Comparison of ENCODE assay signal across 29 cellular contexts in the genomic region with DNA sequence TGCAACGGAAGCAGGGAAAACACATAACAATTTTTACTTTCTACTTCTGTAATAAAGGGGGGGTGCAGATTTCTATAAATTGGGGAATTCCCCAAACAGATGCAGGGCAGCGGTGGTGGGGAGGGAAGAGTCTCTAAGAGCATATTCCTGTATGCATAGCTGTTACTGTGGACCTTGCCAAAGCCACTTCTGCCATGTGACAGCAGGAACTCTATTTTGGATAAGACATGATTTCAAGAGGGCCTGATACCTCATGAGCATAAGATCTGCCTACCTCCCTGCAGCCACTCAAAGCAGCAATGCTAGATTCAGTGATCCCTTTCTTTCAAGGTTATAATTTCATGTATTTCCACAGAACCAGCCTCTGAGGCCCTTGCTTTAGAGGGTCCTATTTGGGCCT.
"Had no signal": no experiment of that assay in that cellular context is flagged by ENCODE, and none has a peak within 500 bp of the region (broad histone marks: within the 10 kb centered on the region; RNA-seq: fewer than 3 reads in every experiment).

No MANE protein-coding gene starts in this region.

- H3K27ac ChIP-seq: adrenal gland, ascending aorta, cardiac muscle cell, gastrocnemius medialis, neutrophil, stomach, tibial artery, upper lobe of right lung had no signal

- H3K4me3 ChIP-seq: adrenal gland, ascending aorta, cardiac muscle cell, gastrocnemius medialis, lung, smooth muscle cell, stomach, tibial artery, upper lobe of right lung had no signal

- H3K4me1 ChIP-seq: adrenal gland, ascending aorta, gastrocnemius medialis, upper lobe of right lung had no signal

- ATAC-seq: activated CD8-positive, alpha-beta T cell treated with anti-CD3 and anti-CD28 coated beads for 36 hours; effector memory CD8-positive, alpha-beta T cell; gastrocnemius medialis; left lobe of liver; stimulated activated naive B cell treated with anti-CD40 and anti-IgM and Interleukin-4, amounts not matched to agents 10 μg/mL and 1 μg/mL and 100 μg/mL, for 72 hours; upper lobe of right lung; WTC11 had no signal

- DNase-seq: activated CD4-positive, alpha-beta T cell treated with anti-CD3 and anti-CD28 coated beads for 1 hour; activated CD4-positive, alpha-beta T cell treated with anti-CD3 and anti-CD28 coated beads, Interleukin-2, amount 50 U/mL, for 1 hour; activated CD8-positive, alpha-beta T cell treated with anti-CD3 and anti-CD28 coated beads for 36 hours; activated naive CD4-positive, alpha-beta T cell; activated naive CD8-positive, alpha-beta T cell treated with anti-CD3 and anti-CD28 coated beads for 36 hours; activated T-cell treated with anti-CD3 and anti-CD28 coated beads, Interleukin-2, amount 50 U/mL, for 48 hours; adrenal gland; cortex of kidney; effector memory CD8-positive, alpha-beta T cell; erythroblast; gastrocnemius medialis; glutamatergic neuron; hypothalamus; mesendoderm; stimulated activated CD4-positive, alpha-beta T cell treated with anti-CD3 and anti-CD28 coated beads, Interleukin-15, amount 100 ng/mL, for 24 hours; stimulated activated CD4-positive, alpha-beta T cell treated with anti-CD3 and anti-CD28 coated beads, Interleukin-2, amount 100 ng/mL, for 24 hours; stimulated activated naive B cell treated with anti-CD40 and anti-IgM and Interleukin-4, amounts not matched to agents 10 μg/mL and 1 μg/mL and 100 μg/mL, for 72 hours; stomach; SW 1271; T1000; tibial artery; upper lobe of right lung had no signal

- H3K36me3 ChIP-seq: adrenal gland, ascending aorta, cardiac muscle cell, gastrocnemius medialis, neutrophil, stomach, tibial artery, upper lobe of right lung had no signal

- H3K27me3 ChIP-seq: adrenal gland, ascending aorta, cardiac muscle cell, gastrocnemius medialis, neutrophil, stomach, tibial artery, upper lobe of right lung had no signal

- H3K9me3 ChIP-seq: adrenal gland, ascending aorta, gastrocnemius medialis, neutrophil, stomach, tibial artery, upper lobe of right lung had no signal
